In genomic region chr5:91670565-91670964, GRCh38 we compare ENCODE assay signal across 23 cellular contexts.
DNase-seq lines count a peak whose midpoint lies in the region; ATAC-seq and TF ChIP-seq lines count a peak whose summit lies in the region.
"Had no signal": no experiment of that assay in that cellular context is flagged by ENCODE, and none has a peak within 500 bp of the region (broad histone marks: within the 10 kb centered on the region; RNA-seq: fewer than 3 reads in every experiment).

No MANE protein-coding gene starts in this region.

- H3K9ac ChIP-seq in H9 (ENCODE audit: extremely low read depth, insufficient read length, low read length) = no peak overlapping the region

- ATAC-seq in HG03457 (IDR thresholded peaks at IDR 0.05; ENCODE audit: unreplicated experiment) = no peak
- ATAC-seq: HepG2; naive thymus-derived CD4-positive, alpha-beta T cell; stimulated activated memory B cell treated with anti-CD40 and anti-IgM and Interleukin-4, amounts not matched to agents 10 μg/mL and 1 μg/mL and 100 μg/mL, for 72 hours had no signal

- H3K27me3 ChIP-seq in H9 (ENCODE audit: insufficient read depth, low read length) (no peaks in the 10 kb centered on the region), WERI-Rb-1 (ENCODE audit: insufficient read depth, low read depth, severe bottlenecking) (no peaks in the 10 kb centered on the region), iPS DF 6.9 (ENCODE audit: control insufficient read depth, insufficient read depth, low read length) (no peaks in the 10 kb centered on the region)
- H3K27me3 ChIP-seq: adrenal gland, SJCRH30, testis, vagina had no signal

- no peak overlapping the region for H4K5ac ChIP-seq in H9 (ENCODE audit: insufficient read length, low read depth, low read length)

- TF ChIP-seq CTCF in H9 (conservative IDR thresholded peaks at IDR 0.05) (no peak), WERI-Rb-1 (IDR thresholded peaks at IDR 0.05; ENCODE audit: low read depth, low read length) (no peak)

- H3K79me2 ChIP-seq in H9 (ENCODE audit: insufficient read depth, low read length) = no peaks in the 10 kb centered on the region

- no peaks in the 10 kb centered on the region for H4K20me1 ChIP-seq in H9 (ENCODE audit: control insufficient read depth, insufficient read depth, insufficient read length)

- H3K4me1 ChIP-seq in H9 (ENCODE audit: insufficient read depth, low read length) = no peaks in the 10 kb centered on the region
- no peaks in the 10 kb centered on the region for H3K4me1 ChIP-seq in iPS DF 6.9 (ENCODE audit: control insufficient read depth, insufficient read depth, low read length)
- H3K4me1 ChIP-seq: adrenal gland, HAP-1, SJCRH30, testis, vagina had no signal

- no peak overlapping the region for H2BK5ac ChIP-seq in H9 (ENCODE audit: insufficient read length, low read length)

- no peak overlapping the region for H3K23ac ChIP-seq in H9 (ENCODE audit: insufficient read length, low read depth, low read length)

- peaks cover 9 to 10% of the 10 kb centered on the region in 2 experiments for H3K4me1 Mint-ChIP-seq in H9
- H3K4me1 Mint-ChIP-seq: memory B cell; naive thymus-derived CD4-positive, alpha-beta T cell; stimulated activated memory B cell treated with anti-CD40 and anti-IgM and Interleukin-4, amounts not matched to agents 10 μg/mL and 1 μg/mL and 100 μg/mL, for 72 hours had no signal

- no peak overlapping the region for H2BK120ac ChIP-seq in H9 (ENCODE audit: low read depth, low read length, poor library complexity, severe bottlenecking)

- no CpG with 5 or more reads among the region's 4 CpGs for WGBS in H9 (ENCODE audit: extremely low coverage, insufficient read length, low lambda C conversion rate)
- WGBS in iPS DF 6.9 (ENCODE audit: insufficient coverage, insufficient read length) = no CpG with 5 or more reads among the region's 4 CpGs

- H4K8ac ChIP-seq in H9 (replicated peaks; ENCODE audit: insufficient read length, low read depth, low read length) = no peak overlapping the region

- H2BK20ac ChIP-seq in H9 (ENCODE audit: low read depth, low read length, poor library complexity, severe bottlenecking) = no peak overlapping the region

- H3K23me2 ChIP-seq in H9 (ENCODE audit: insufficient read length, low read depth, low read length, poor library complexity, severe bottlenecking) = no peaks in the 10 kb centered on the region

- H2BK12ac ChIP-seq in H9 (ENCODE audit: insufficient read length, low read depth, low read length) = no peak overlapping the region

- H3K79me1 ChIP-seq in H9 (ENCODE audit: insufficient read depth, low read depth, low read length, poor library complexity, severe bottlenecking) = no peaks in the 10 kb centered on the region

- no peak overlapping the region for H3K56ac ChIP-seq in H9 (ENCODE audit: insufficient read length, low read depth, low read length)

- no peak overlapping the region for H3K14ac ChIP-seq in H9 (ENCODE audit: insufficient read depth, low read length)

- no peak overlapping the region for H3K4me2 ChIP-seq in H9 (ENCODE audit: insufficient read depth, insufficient read length, low read length)

- no peak overlapping the region for H3K18ac ChIP-seq in H9 (ENCODE audit: insufficient read length, low read depth, low read length)

- H3K4me3 ChIP-seq in WERI-Rb-1 (ENCODE audit: low read depth, low read length) (no peak overlapping the region), iPS DF 6.9 (ENCODE audit: low read length) (no peak overlapping the region)
- H3K4me3 ChIP-seq: adrenal gland, HAP-1, SJCRH30, testis, vagina had no signal

- H3K4me3 Mint-ChIP-seq in H9 = no peak overlapping the region
- H3K4me3 Mint-ChIP-seq: memory B cell; naive thymus-derived CD4-positive, alpha-beta T cell; stimulated activated memory B cell treated with anti-CD40 and anti-IgM and Interleukin-4, amounts not matched to agents 10 μg/mL and 1 μg/mL and 100 μg/mL, for 72 hours had no signal

- no peak overlapping the region for H3K27ac Mint-ChIP-seq in H9
- H3K27ac Mint-ChIP-seq: memory B cell; naive thymus-derived CD4-positive, alpha-beta T cell; stimulated activated memory B cell treated with anti-CD40 and anti-IgM and Interleukin-4, amounts not matched to agents 10 μg/mL and 1 μg/mL and 100 μg/mL, for 72 hours had no signal

- H3K4ac ChIP-seq in H9 (ENCODE audit: low read depth, low read length) = no peak overlapping the region

- H3K36me3 Mint-ChIP-seq in H9 (ENCODE audit: insufficient read depth in 1 of 3, low read depth in 3 of 3) = no peaks in the 10 kb centered on the region; a peak in 1 of 7 replicates
- H3K36me3 Mint-ChIP-seq: memory B cell; naive thymus-derived CD4-positive, alpha-beta T cell; stimulated activated memory B cell treated with anti-CD40 and anti-IgM and Interleukin-4, amounts not matched to agents 10 μg/mL and 1 μg/mL and 100 μg/mL, for 72 hours had no signal

- no peak overlapping the region for H3T11ph ChIP-seq in H9 (ENCODE audit: low read length)

- H4K91ac ChIP-seq in H9 (ENCODE audit: insufficient read length, low read depth, low read length) = no peak overlapping the region

- DNase-seq in NCI-H1092 treated with DMSO at 0.1 percent for 48 hours (lab: John Stamatoyannopoulos, UW) = peak; percentile 46
- no peak for DNase-seq in NCI-H1092 (lab: John Stamatoyannopoulos, UW)
- peak; percentile 49 for DNase-seq in H9
- DNase-seq in WERI-Rb-1 = peak; percentile 77
- peak; percentile 5 for DNase-seq in iPS DF 6.9 (ENCODE audit: low read depth, low spot score)
- no peak for DNase-seq in activated CD4-positive, alpha-beta T cell treated with anti-CD3 and anti-CD28 coated beads, Interleukin-2, amount 50 U/mL, for 4 hours
- DNase-seq in cerebellar nuclear complex (lab: John Stamatoyannopoulos, UW) = no peak
- DNase-seq: 8988T; activated CD4-positive, alpha-beta T cell treated with anti-CD3 and anti-CD28 coated beads, Interleukin-2, amount 50 U/mL, for 48 hours; adrenal gland; AML-193; dermis blood vessel endothelial cell; hippocampal formation; naive thymus-derived CD4-positive, alpha-beta T cell; stimulated activated CD4-positive, alpha-beta T cell treated with anti-CD3 and anti-CD28 coated beads, Interleukin-1b, Interleukin-23, amount 100 ng/mL, for 48 hours; testis had no signal

- H3K36me3 ChIP-seq in WERI-Rb-1 = no peaks in the 10 kb centered on the region
- no peaks in the 10 kb centered on the region for H3K36me3 ChIP-seq in iPS DF 6.9 (ENCODE audit: control insufficient read depth, insufficient read depth, low read length)
- H3K36me3 ChIP-seq: adrenal gland, HAP-1, SJCRH30, vagina had no signal

- H3K27me3 Mint-ChIP-seq in H9 (ENCODE audit: low read depth) = no peaks in the 10 kb centered on the region
- H3K27me3 Mint-ChIP-seq: memory B cell; stimulated activated memory B cell treated with anti-CD40 and anti-IgM and Interleukin-4, amounts not matched to agents 10 μg/mL and 1 μg/mL and 100 μg/mL, for 72 hours had no signal

- no peak overlapping the region for H2BK15ac ChIP-seq in H9 (ENCODE audit: low read depth, low read length)

- no peak overlapping the region for H2AK5ac ChIP-seq in H9 (ENCODE audit: insufficient read length, low read length)

- H3K9me3 Mint-ChIP-seq in H9 = no peaks in the 10 kb centered on the region
- H3K9me3 Mint-ChIP-seq: stimulated activated memory B cell treated with anti-CD40 and anti-IgM and Interleukin-4, amounts not matched to agents 10 μg/mL and 1 μg/mL and 100 μg/mL, for 72 hours had no signal

- no peaks in the 10 kb centered on the region for H3K9me3 ChIP-seq in H9 (ENCODE audit: control insufficient read depth, low read depth, low read length)
- no peaks in the 10 kb centered on the region for H3K9me3 ChIP-seq in WERI-Rb-1 (ENCODE audit: severe bottlenecking)
- H3K9me3 ChIP-seq in iPS DF 6.9 (ENCODE audit: control insufficient read depth, insufficient read depth, low read length) = no peaks in the 10 kb centered on the region
- H3K9me3 ChIP-seq: adrenal gland, HAP-1, SJCRH30, testis, vagina had no signal

- H3K27ac ChIP-seq in H9 (ENCODE audit: insufficient read length, low read depth, low read length) (no peak overlapping the region), WERI-Rb-1 (peak overlapping the region; percentile 80), iPS DF 6.9 (ENCODE audit: low read length) (no peak overlapping the region)
- H3K27ac ChIP-seq: adrenal gland, SJCRH30, testis, vagina had no signal

- H2AFZ ChIP-seq in H9 (ENCODE audit: low read length) = no peak overlapping the region

Comparison
In these comparisons a context has a peak if more than half of its experiments do, and no peak if none do; other contexts are left out.
1. DNase-seq: peak in NCI-H1092 treated with DMSO at 0.1 percent for 48 hours (single experiment), H9 (single experiment), WERI-Rb-1 (single experiment) and iPS DF 6.9 (single experiment); none in NCI-H1092 (single experiment), activated CD4-positive, alpha-beta T cell treated with anti-CD3 and anti-CD28 coated beads, Interleukin-2, amount 50 U/mL, for 4 hours (0 of 2) and cerebellar nuclear complex (0 of 2).